Comparison of ENCODE assay signal across 8 cellular contexts in genomic region chr20:1005452-1006027, GRCh38. TPM values are rescaled to one million over a fixed set of nuclear protein-coding genes. Genes with fewer than 3 reads are reported as not detected.
DNase-seq lines count a peak whose midpoint lies in the region; ATAC-seq and TF ChIP-seq lines count a peak whose summit lies in the region.

No MANE protein-coding gene starts in this region.

- H3K9me3 ChIP-seq in NT2/D1 (ENCODE audit: insufficient read depth, low read length), result no peaks in the 10 kb centered on the region

- peaks cover 25% of the 10 kb centered on the region for H3K27me3 ChIP-seq in NT2/D1 (ENCODE audit: insufficient read depth, insufficient read length)

- no peak overlapping the region for H3K9ac ChIP-seq in NT2/D1 (ENCODE audit: insufficient read length, low read depth)

- no peaks in the 10 kb centered on the region for H3K4me1 ChIP-seq in NT2/D1 (ENCODE audit: insufficient read depth, insufficient read length)

- DNase-seq in NCI-H1417 (lab: John Stamatoyannopoulos, UW) (peak in 2 of 3 experiments; percentile 22 to 43), NCI-H1417 treated with DMSO at 0.1 percent for 48 hours (lab: John Stamatoyannopoulos, UW) (no peak), NT2/D1 (ENCODE audit: low read depth, low spot score) (peak; percentile 75), cardiac fibroblast (ENCODE audit: low read depth in 2 of 2) (peak; percentile 9 to 44), renal cortical epithelial cell (ENCODE audit: low read depth) (peak; percentile 45), activated gamma-delta T cell (lab: John Stamatoyannopoulos, UW) (no peak)

- H3K4me3 ChIP-seq in NT2/D1 (ENCODE audit: insufficient read length, low read depth) (no peak overlapping the region), cardiac fibroblast (replicated peaks in 1 of 2; ENCODE audit: low read depth in 2 of 2, low read length in 2 of 2) (no peak overlapping the region)

- H3K36me3 ChIP-seq in NT2/D1 (ENCODE audit: insufficient read depth, insufficient read length, low read length), result no peaks in the 10 kb centered on the region

- no peak for TF ChIP-seq CTCF in cardiac fibroblast (IDR thresholded peaks at IDR 0.05; ENCODE audit: low read depth, low read length)

- ATAC-seq in HG02884 (IDR thresholded peaks at IDR 0.05; ENCODE audit: unreplicated experiment) (peak; percentile 62), HG02588 (IDR thresholded peaks at IDR 0.05; ENCODE audit: unreplicated experiment) (no peak)

RNA-seq across cellular contexts. Expression of gene RSPO4, which starts 3.4 kb away (rescaled TPM):
- 0.05 TPM in 1 of 2 replicates, not detected in the other for total RNA-seq in renal cortical epithelial cell

Comparison
In these comparisons a context has a peak if more than half of its experiments do, and no peak if none do; other contexts are left out.
1. DNase-seq: peak in NCI-H1417 (2 of 3), NT2/D1 (single experiment), cardiac fibroblast (2 of 2) and renal cortical epithelial cell (single experiment); none in NCI-H1417 treated with DMSO at 0.1 percent for 48 hours (single experiment) and activated gamma-delta T cell (single experiment).